Comparison of ENCODE assay signal across 1 cellular context in genomic region chr14:89391556-89391955, GRCh38.
TF ChIP-seq lines count a peak whose summit lies in the region.

No MANE protein-coding gene starts in this region.

TF ChIP-seq in HepG2, 621 proteins besides CTCF, POLR2A, EP300 and RAD21 (continued from another document):
- TF ChIP-seq, protein P1, sequence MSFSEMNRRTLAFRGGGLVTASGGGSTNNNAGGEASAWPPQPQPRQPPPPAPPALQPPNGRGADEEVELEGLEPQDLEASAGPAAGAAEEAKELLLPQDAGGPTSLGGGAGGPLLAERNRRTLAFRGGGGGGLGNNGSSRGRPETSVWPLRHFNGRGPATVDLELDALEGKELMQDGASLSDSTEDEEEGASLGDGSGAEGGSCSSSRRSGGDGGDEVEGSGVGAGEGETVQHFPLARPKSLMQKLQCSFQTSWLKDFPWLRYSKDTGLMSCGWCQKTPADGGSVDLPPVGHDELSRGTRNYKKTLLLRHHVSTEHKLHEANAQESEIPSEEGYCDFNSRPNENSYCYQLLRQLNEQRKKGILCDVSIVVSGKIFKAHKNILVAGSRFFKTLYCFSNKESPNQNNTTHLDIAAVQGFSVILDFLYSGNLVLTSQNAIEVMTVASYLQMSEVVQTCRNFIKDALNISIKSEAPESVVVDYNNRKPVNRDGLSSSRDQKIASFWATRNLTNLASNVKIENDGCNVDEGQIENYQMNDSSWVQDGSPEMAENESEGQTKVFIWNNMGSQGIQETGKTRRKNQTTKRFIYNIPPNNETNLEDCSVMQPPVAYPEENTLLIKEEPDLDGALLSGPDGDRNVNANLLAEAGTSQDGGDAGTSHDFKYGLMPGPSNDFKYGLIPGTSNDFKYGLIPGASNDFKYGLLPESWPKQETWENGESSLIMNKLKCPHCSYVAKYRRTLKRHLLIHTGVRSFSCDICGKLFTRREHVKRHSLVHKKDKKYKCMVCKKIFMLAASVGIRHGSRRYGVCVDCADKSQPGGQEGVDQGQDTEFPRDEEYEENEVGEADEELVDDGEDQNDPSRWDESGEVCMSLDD (CRISPR knock-in tag; IDR thresholded peaks at IDR 0.05; ENCODE audit: borderline replicate concordance), result no peak
- TF ChIP-seq ZNF761 (CRISPR knock-in tag; conservative IDR thresholded peaks at IDR 0.05), result 0 out of 2 replicates have a peak, but pooled peaks have one; percentile 10
- TF ChIP-seq KLF9 (CRISPR knock-in tag; IDR thresholded peaks at IDR 0.05; ENCODE audit: low read depth), result no peak
- 0 out of 2 replicates have a peak, but pooled peaks have one; percentile 11 for TF ChIP-seq UBTF (CRISPR knock-in tag; IDR thresholded peaks at IDR 0.05)
- TF ChIP-seq EED (CRISPR knock-in tag; IDR thresholded peaks at IDR 0.05), result no peak
- 0 out of 2 replicates have a peak, but pooled peaks have one; percentile 2 for TF ChIP-seq ZSCAN29 (CRISPR knock-in tag; conservative IDR thresholded peaks at IDR 0.05)
- TF ChIP-seq CREB1 (IDR thresholded peaks at IDR 0.05), result no peak
- 0 out of 2 replicates have a peak, but pooled peaks have one; percentile 16 for TF ChIP-seq CREB1 (CRISPR knock-in tag; IDR thresholded peaks at IDR 0.05)
- no peak for TF ChIP-seq ZNF383 (CRISPR knock-in tag; IDR thresholded peaks at IDR 0.05; ENCODE audit: borderline replicate concordance)
- TF ChIP-seq NFRKB (IDR thresholded peaks at IDR 0.05), result no peak
- TF ChIP-seq, protein P2, sequence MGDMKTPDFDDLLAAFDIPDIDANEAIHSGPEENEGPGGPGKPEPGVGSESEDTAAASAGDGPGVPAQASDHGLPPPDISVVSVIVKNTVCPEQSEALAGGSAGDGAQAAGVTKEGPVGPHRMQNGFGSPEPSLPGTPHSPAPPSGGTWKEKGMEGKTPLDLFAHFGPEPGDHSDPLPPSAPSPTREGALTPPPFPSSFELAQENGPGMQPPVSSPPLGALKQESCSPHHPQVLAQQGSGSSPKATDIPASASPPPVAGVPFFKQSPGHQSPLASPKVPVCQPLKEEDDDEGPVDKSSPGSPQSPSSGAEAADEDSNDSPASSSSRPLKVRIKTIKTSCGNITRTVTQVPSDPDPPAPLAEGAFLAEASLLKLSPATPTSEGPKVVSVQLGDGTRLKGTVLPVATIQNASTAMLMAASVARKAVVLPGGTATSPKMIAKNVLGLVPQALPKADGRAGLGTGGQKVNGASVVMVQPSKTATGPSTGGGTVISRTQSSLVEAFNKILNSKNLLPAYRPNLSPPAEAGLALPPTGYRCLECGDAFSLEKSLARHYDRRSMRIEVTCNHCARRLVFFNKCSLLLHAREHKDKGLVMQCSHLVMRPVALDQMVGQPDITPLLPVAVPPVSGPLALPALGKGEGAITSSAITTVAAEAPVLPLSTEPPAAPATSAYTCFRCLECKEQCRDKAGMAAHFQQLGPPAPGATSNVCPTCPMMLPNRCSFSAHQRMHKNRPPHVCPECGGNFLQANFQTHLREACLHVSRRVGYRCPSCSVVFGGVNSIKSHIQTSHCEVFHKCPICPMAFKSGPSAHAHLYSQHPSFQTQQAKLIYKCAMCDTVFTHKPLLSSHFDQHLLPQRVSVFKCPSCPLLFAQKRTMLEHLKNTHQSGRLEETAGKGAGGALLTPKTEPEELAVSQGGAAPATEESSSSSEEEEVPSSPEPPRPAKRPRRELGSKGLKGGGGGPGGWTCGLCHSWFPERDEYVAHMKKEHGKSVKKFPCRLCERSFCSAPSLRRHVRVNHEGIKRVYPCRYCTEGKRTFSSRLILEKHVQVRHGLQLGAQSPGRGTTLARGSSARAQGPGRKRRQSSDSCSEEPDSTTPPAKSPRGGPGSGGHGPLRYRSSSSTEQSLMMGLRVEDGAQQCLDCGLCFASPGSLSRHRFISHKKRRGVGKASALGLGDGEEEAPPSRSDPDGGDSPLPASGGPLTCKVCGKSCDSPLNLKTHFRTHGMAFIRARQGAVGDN (CRISPR knock-in tag; IDR thresholded peaks at IDR 0.05), result peak; percentile 64
- TF ChIP-seq ATM (IDR thresholded peaks at IDR 0.05; ENCODE audit: borderline replicate concordance), result no peak
